15 cellular contexts compared by ENCODE assay signal in the genomic region with DNA sequence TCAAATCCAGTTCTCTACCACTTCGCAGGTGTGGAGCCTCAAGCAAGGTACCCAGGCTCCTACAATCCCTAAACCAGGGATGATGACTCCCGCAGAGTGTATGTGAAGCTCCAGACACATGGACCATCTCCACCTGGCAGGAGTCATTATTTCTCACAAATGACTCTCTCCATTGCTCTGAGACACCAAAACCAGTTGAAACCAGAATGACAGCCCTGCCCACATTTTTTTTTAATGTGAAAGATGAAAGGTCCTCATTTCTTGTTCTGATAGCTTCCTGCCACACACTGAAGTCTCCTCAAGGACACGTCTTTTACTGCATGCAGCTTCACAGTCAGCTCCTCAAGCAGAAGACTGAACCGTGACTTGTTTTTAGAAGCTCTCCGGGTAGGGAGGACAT.
DNase-seq lines count a peak whose midpoint lies in the region; ATAC-seq and TF ChIP-seq lines count a peak whose summit lies in the region.
"Had no signal": no experiment of that assay in that cellular context is flagged by ENCODE, and none has a peak within 500 bp of the region (broad histone marks: within the 10 kb centered on the region; RNA-seq: fewer than 3 reads in every experiment).

No MANE protein-coding gene starts in this region.

- no peaks in the 10 kb centered on the region for H3K36me3 Mint-ChIP-seq in T-cell
- no peaks in the 10 kb centered on the region for H3K36me3 Mint-ChIP-seq in activated naive CD8-positive, alpha-beta T cell treated with anti-CD3 and anti-CD28 coated beads, Interleukin-2, amount 10 ng/mL, durations not matched to agents 7 days and 5 days

- H3K4me3 Mint-ChIP-seq in T-cell: peak overlapping the region; percentile 58 to 64 (median 62)
- H3K4me3 Mint-ChIP-seq in activated naive CD8-positive, alpha-beta T cell treated with anti-CD3 and anti-CD28 coated beads, Interleukin-2, amount 10 ng/mL, durations not matched to agents 7 days and 5 days: peak overlapping the region; percentile 57
- H3K4me3 Mint-ChIP-seq in stimulated activated naive CD8-positive, alpha-beta T cell treated with anti-CD3 and anti-CD28 coated beads, Interleukin-15, amount 100 ng/mL, for 72 hours: peak overlapping the region; percentile 74 to 78
- H3K4me3 Mint-ChIP-seq: nephron had no signal

- H3K36me3 ChIP-seq in right atrium auricular region: no peaks in the 10 kb centered on the region
- H3K36me3 ChIP-seq: gastroesophageal sphincter, lower lobe of right lung had no signal

- no peak overlapping the region for H3K4me3 ChIP-seq in right atrium auricular region
- H3K4me3 ChIP-seq: gastroesophageal sphincter, lower lobe of right lung had no signal

- intact Hi-C loops in cardiac septum (cut with DNase I): no loop called here

- POLR2A ChIA-PET in T-cell (lab: Charles Lee): interaction anchor here (0.5 to 1.0 kb wide), 5 partner anchors 13 to 561 kb away, joined by 3 to 6 read pairs (median 3); no protein-coding TSS in a partner anchor
- POLR2A ChIA-PET in activated naive CD8-positive, alpha-beta T cell treated with anti-CD3 and anti-CD28 coated beads, Interleukin-2, amount 10 ng/mL, durations not matched to agents 7 days and 5 days (lab: Charles Lee): interaction anchor here (0.6 to 3.0 kb wide), 6 partner anchors 13 to 146 kb away, joined by 3 to 22 read pairs (median 4); a partner anchor contains a TSS

- DNase-seq in right atrium auricular region (ENCODE audit: low spot score) (peak; percentile 1), cardiac septum (ENCODE audit: low spot score) (no peak), T-cell (peak in 19 of 34 experiments; percentile 14 to 54 (median 28)), NCI-H226 (no peak), NCI-H1417 (lab: John Stamatoyannopoulos, UW) (no peak)
- no peak for DNase-seq in activated naive CD8-positive, alpha-beta T cell treated with anti-CD3 and anti-CD28 coated beads, Interleukin-2, amount 10 ng/mL, durations not matched to agents 7 days and 5 days
- DNase-seq in stimulated activated naive CD8-positive, alpha-beta T cell treated with anti-CD3 and anti-CD28 coated beads, Interleukin-15, amount 100 ng/mL, for 72 hours: peak in 1 of 2 donors; percentile 34
- DNase-seq: lower lobe of right lung; NCI-H2029 treated with DMSO at 0.1 percent for 48 hours; NCI-H526; retina; stimulated activated CD4-positive, alpha-beta T cell treated with anti-CD3 and anti-CD28 coated beads, Interleukin-4, amount 100 ng/mL, for 1 hour had no signal

- no peaks in the 10 kb centered on the region for H3K27me3 Mint-ChIP-seq in T-cell
- no peaks in the 10 kb centered on the region for H3K27me3 Mint-ChIP-seq in activated naive CD8-positive, alpha-beta T cell treated with anti-CD3 and anti-CD28 coated beads, Interleukin-2, amount 10 ng/mL, durations not matched to agents 7 days and 5 days
- H3K27me3 Mint-ChIP-seq in stimulated activated naive CD8-positive, alpha-beta T cell treated with anti-CD3 and anti-CD28 coated beads, Interleukin-15, amount 100 ng/mL, for 72 hours: no peaks in the 10 kb centered on the region

- H3K27ac Mint-ChIP-seq in T-cell: peak overlapping the region; percentile 95 to 96
- H3K27ac Mint-ChIP-seq in activated naive CD8-positive, alpha-beta T cell treated with anti-CD3 and anti-CD28 coated beads, Interleukin-2, amount 10 ng/mL, durations not matched to agents 7 days and 5 days: peak overlapping the region; percentile 80
- peak overlapping the region in 1 of 2 donors; percentile 95 for H3K27ac Mint-ChIP-seq in stimulated activated naive CD8-positive, alpha-beta T cell treated with anti-CD3 and anti-CD28 coated beads, Interleukin-15, amount 100 ng/mL, for 72 hours

- ATAC-seq in T-cell (replicated peaks in 1 of 4) (peak; percentile 36 to 57 (median 55)), GM21367 (IDR thresholded peaks at IDR 0.05; ENCODE audit: unreplicated experiment) (no peak)
- peak; percentile 21 for ATAC-seq in activated naive CD8-positive, alpha-beta T cell treated with anti-CD3 and anti-CD28 coated beads, Interleukin-2, amount 10 ng/mL, durations not matched to agents 7 days and 5 days (ENCODE audit: low read depth)
- peak; percentile 35 for ATAC-seq in stimulated activated naive CD8-positive, alpha-beta T cell treated with anti-CD3 and anti-CD28 coated beads, Interleukin-15, amount 100 ng/mL, for 72 hours
- ATAC-seq: gastroesophageal sphincter, lower lobe of right lung had no signal

- H3K4me1 Mint-ChIP-seq in T-cell: peaks cover 62 to 69% (median 67%) of the 10 kb centered on the region in 3 donors
- H3K4me1 Mint-ChIP-seq in activated naive CD8-positive, alpha-beta T cell treated with anti-CD3 and anti-CD28 coated beads, Interleukin-2, amount 10 ng/mL, durations not matched to agents 7 days and 5 days: peaks cover 44% of the 10 kb centered on the region
- H3K4me1 Mint-ChIP-seq in stimulated activated naive CD8-positive, alpha-beta T cell treated with anti-CD3 and anti-CD28 coated beads, Interleukin-15, amount 100 ng/mL, for 72 hours: peaks cover 58% of the 10 kb centered on the region

- TF ChIP-seq CTCF in right atrium auricular region (IDR thresholded peaks at IDR 0.05): no peak

- no peaks in the 10 kb centered on the region for H3K9me3 Mint-ChIP-seq in T-cell
- no peaks in the 10 kb centered on the region for H3K9me3 Mint-ChIP-seq in activated naive CD8-positive, alpha-beta T cell treated with anti-CD3 and anti-CD28 coated beads, Interleukin-2, amount 10 ng/mL, durations not matched to agents 7 days and 5 days
- no peaks in the 10 kb centered on the region for H3K9me3 Mint-ChIP-seq in stimulated activated naive CD8-positive, alpha-beta T cell treated with anti-CD3 and anti-CD28 coated beads, Interleukin-15, amount 100 ng/mL, for 72 hours
- H3K9me3 Mint-ChIP-seq: nephron had no signal

- peaks cover 0 to 12% of the 10 kb centered on the region in 2 donors for H3K4me1 ChIP-seq in right atrium auricular region

- no peak overlapping the region for H3K27ac ChIP-seq in right atrium auricular region
- H3K27ac ChIP-seq: gastroesophageal sphincter, lower lobe of right lung had no signal

- H3K27me3 ChIP-seq in right atrium auricular region: no peaks in the 10 kb centered on the region
- H3K27me3 ChIP-seq: gastroesophageal sphincter had no signal

- no peaks in the 10 kb centered on the region for H3K9me3 ChIP-seq in right atrium auricular region
- H3K9me3 ChIP-seq: gastroesophageal sphincter, lower lobe of right lung had no signal

- CTCF ChIA-PET in T-cell (lab: Charles Lee): interaction anchor here (0.6 to 8.0 kb wide), 20 partner anchors 9 to 246 kb away, joined by 3 to 67 read pairs (median 4); a partner anchor contains a TSS

Comparison
In these comparisons a context has a peak if more than half of its experiments do, and no peak if none do; other contexts are left out.
1. DNase-seq: peak in right atrium auricular region (single experiment) and T-cell (19 of 34); none in cardiac septum (single experiment), activated naive CD8-positive, alpha-beta T cell treated with anti-CD3 and anti-CD28 coated beads, Interleukin-2, amount 10 ng/mL, durations not matched to agents 7 days and 5 days (single experiment), NCI-H226 (single experiment) and NCI-H1417 (0 of 3).
2. Peak in every context shown above with its lines, with median percentiles within 50 percentile points of each other: H3K4me3 Mint-ChIP-seq.